Comparison of ENCODE assay signal across 8 cellular contexts in genomic region chrX:120629667-120630537, GRCh38.
DNase-seq lines count a peak whose midpoint lies in the region; ATAC-seq and TF ChIP-seq lines count a peak whose summit lies in the region.

C1GALT1C1 (minus strand) TSS chrX:120630054; CDS start chrX:120627166, 2,888 bp downstream.

- no peaks in the 10 kb centered on the region for H3K36me3 ChIP-seq in OCI-LY3 (replicated peaks; ENCODE audit: low read depth, low read length)

- H3K9ac ChIP-seq in OCI-LY3 (ENCODE audit: low read length): peak within 1 kb of the TSS; percentile 93

- H3K4me2 ChIP-seq in OCI-LY3 (ENCODE audit: low read length): peak within 1 kb of the TSS; percentile 85

- peak; percentile 96 for ATAC-seq in GM21515 (IDR thresholded peaks at IDR 0.05; ENCODE audit: unreplicated experiment)

- DNase-seq in D341Med (ENCODE audit: low spot score) (peak; percentile 92), HuH-7 (ENCODE audit: low spot score) (peak; percentile 74), activated T-cell treated with anti-CD3 and anti-CD28 coated beads for 1 hour (ENCODE audit: low read depth) (peak; percentile 82), epidermal melanocyte (ENCODE audit: insufficient read length, low spot score) (peak; percentile 48), middle frontal gyrus (ENCODE audit: extremely low spot score, low spot score) (peak; percentile 80)
- DNase-seq in stimulated activated CD8-positive, alpha-beta memory T cell treated with anti-CD3 and anti-CD28 coated beads, Interleukin-2, amount 100 ng/mL, for 48 hours (ENCODE audit: low read depth in 2 of 2): peak; percentile 78 to 81

- H3K79me2 ChIP-seq in OCI-LY3 (ENCODE audit: low read length): peaks cover 17% of the 10 kb centered on the region

- H3K27ac ChIP-seq in OCI-LY3 (ENCODE audit: low read length): peak within 1 kb of the TSS; percentile 92

- H2AFZ ChIP-seq in OCI-LY3 (ENCODE audit: low read depth, low read length): peak within 1 kb of the TSS; percentile 90

- H3K4me1 ChIP-seq in OCI-LY3 (ENCODE audit: low read length): peaks cover 11% of the 10 kb centered on the region

- peak; percentile 27; the same call in 1 of the 2 replicates for TF ChIP-seq CTCF in OCI-LY3 (IDR thresholded peaks at IDR 0.05; ENCODE audit: low read depth, low read length)

- peak within 1 kb of the TSS; percentile 97 for H3K4me3 ChIP-seq in OCI-LY3 (ENCODE audit: low read length)

- H4K20me1 ChIP-seq in OCI-LY3 (ENCODE audit: insufficient read depth, low read length): no peaks in the 10 kb centered on the region

- no peaks in the 10 kb centered on the region for H3K27me3 ChIP-seq in OCI-LY3 (ENCODE audit: low read depth, low read length)

- H3K9me3 ChIP-seq in OCI-LY3 (ENCODE audit: insufficient read depth, low read length): no peaks in the 10 kb centered on the region

Comparison
In these comparisons a context has a peak if more than half of its experiments do, and no peak if none do; other contexts are left out.
1. Peak in every context shown above with its lines: DNase-seq, ATAC-seq, H3K4me3 ChIP-seq and H3K27ac ChIP-seq.